Comparison of ENCODE assay signal across 10 cellular contexts in genomic region chr17:81440511-81441244, GRCh38. TPM values are rescaled to one million over a fixed set of nuclear protein-coding genes. Genes with fewer than 3 reads are reported as not detected.
DNase-seq lines count a peak whose midpoint lies in the region; TF ChIP-seq lines count a peak whose summit lies in the region.
"Had no signal": no experiment of that assay in that cellular context is flagged by ENCODE, and none has a peak within 500 bp of the region (broad histone marks: within the 10 kb centered on the region; RNA-seq: fewer than 3 reads in every experiment).

No MANE protein-coding gene starts in this region.

- H3K4me3 ChIP-seq in SK-N-SH (ENCODE audit: low read depth in 2 of 2, low read length in 1 of 2) (no peak overlapping the region; a peak in 1 of 4 replicates), liver (ENCODE audit: low read depth in 1 of 3, low read length in 3 of 3) (no peak overlapping the region), ascending aorta (no peak overlapping the region)

- no peaks in the 10 kb centered on the region for H3K9me2 ChIP-seq in SK-N-SH

- no peaks in the 10 kb centered on the region for H3F3A ChIP-seq in SK-N-SH (replicated peaks; ENCODE audit: insufficient read depth)

- WGBS in SK-N-SH (ENCODE audit: low lambda C conversion rate) = 50% methylated on average over 21 of the region's 24 CpGs
- WGBS in liver = 88% methylated on average over 24 of the region's 24 CpGs

- H3K4me3 Mint-ChIP-seq in HFFc6 = no peak overlapping the region
- H3K4me3 Mint-ChIP-seq: naive B cell had no signal

- intact Hi-C loops in ascending aorta (cut with DNase I) = no loop called here

- peak; percentile 64 for TF ChIP-seq CTCF in HFFc6 (IDR thresholded peaks at IDR 0.05)
- TF ChIP-seq CTCF in SK-N-SH (IDR thresholded peaks at IDR 0.05) = peak; percentile 81
- TF ChIP-seq CTCF in liver (IDR thresholded peaks at IDR 0.05; ENCODE audit: low read depth, low read length, missing input control) = peak; percentile 11
- TF ChIP-seq CTCF in ascending aorta (IDR thresholded peaks at IDR 0.05) = peak in 1 of 3 experiments; percentile 11

- peak; percentile 80 for DNase-seq in DMS 273 (lab: John Stamatoyannopoulos, UW; ENCODE audit: unreplicated experiment)
- DNase-seq in DMS 273 treated with DMSO at 0.1 percent for 48 hours (lab: John Stamatoyannopoulos, UW) = no peak
- DNase-seq in HFFc6 = no peak
- peak; percentile 98 for DNase-seq in SK-N-SH
- DNase-seq in ascending aorta (ENCODE audit: low spot score in 2 of 2) = no peak
- DNase-seq in DMS79 treated with DMSO at 0.1 percent for 48 hours (lab: John Stamatoyannopoulos, UW) = no peak
- DNase-seq in EL = no peak
- DNase-seq: activated gamma-delta T cell treated with Interleukin-2 at 50 U/mL for 16 hours, naive B cell had no signal

- CTCF ChIA-PET in SK-N-SH (lab: Yijun Ruan, JAX) = interaction anchor here (0.5 to 6.5 kb wide), 63 partner anchors 10 to 201 kb away, joined by 3 to 85 read pairs (median 6); partner anchors contain the start of gene NDUFAF8

- H3K36me3 Mint-ChIP-seq in HFFc6 (ENCODE audit: low read depth) = no peaks in the 10 kb centered on the region
- H3K36me3 Mint-ChIP-seq: naive B cell had no signal

- H3K27me3 Mint-ChIP-seq in HFFc6 (ENCODE audit: insufficient read depth) = no peaks in the 10 kb centered on the region

- H3K36me3 ChIP-seq in SK-N-SH (replicated peaks in 1 of 2; ENCODE audit: control insufficient read depth in 1 of 2, insufficient read depth in 2 of 2, low read length in 1 of 2) (no peaks in the 10 kb centered on the region), liver (ENCODE audit: control insufficient read depth in 4 of 4, insufficient read depth in 3 of 4, low read depth in 1 of 4, low read length in 3 of 4) (no peaks in the 10 kb centered on the region), ascending aorta (peaks cover 11 to 25% of the 10 kb centered on the region in 2 donors)

- H3K79me2 ChIP-seq in SK-N-SH (ENCODE audit: insufficient read depth) = no peaks in the 10 kb centered on the region

- peaks cover 0 to 30% of the 10 kb centered on the region in 2 experiments; a peak in 1 of 4 replicates for H3K4me1 ChIP-seq in SK-N-SH (ENCODE audit: control insufficient read depth in 1 of 2, insufficient read depth in 2 of 2, low read depth in 1 of 2, low read length in 1 of 2)
- peaks cover 0 to 1% (median 0%) of the 10 kb centered on the region in 4 donors for H3K4me1 ChIP-seq in liver (ENCODE audit: control insufficient read depth in 4 of 4, insufficient read depth in 4 of 4, low read length in 3 of 4)
- no peaks in the 10 kb centered on the region for H3K4me1 ChIP-seq in ascending aorta

- no peak overlapping the region for H3K27ac Mint-ChIP-seq in HFFc6

- no peak overlapping the region for H3K4me2 ChIP-seq in SK-N-SH

- no peaks in the 10 kb centered on the region for H3K9me3 Mint-ChIP-seq in HFFc6
- H3K9me3 Mint-ChIP-seq: naive B cell had no signal

- H3K4me1 Mint-ChIP-seq in HFFc6 (ENCODE audit: low read depth) = no peaks in the 10 kb centered on the region

- H3K9me3 ChIP-seq in SK-N-SH = no peaks in the 10 kb centered on the region
- no peaks in the 10 kb centered on the region for H3K9me3 ChIP-seq in liver (ENCODE audit: control insufficient read depth in 4 of 4, low read length in 3 of 4)
- no peaks in the 10 kb centered on the region for H3K9me3 ChIP-seq in ascending aorta

- POLR2A ChIA-PET in SK-N-SH (lab: Yijun Ruan, JAX) = interaction anchor here (0.6 to 2.0 kb wide), 5 partner anchors 11 to 160 kb away, joined by 3 to 5 read pairs (median 3); partner anchors contain the start of gene BAHCC1

- TF ChIP-seq RAD21 in SK-N-SH (IDR thresholded peaks at IDR 0.05; ENCODE audit: low read length) (peak; percentile 77), liver (IDR thresholded peaks at IDR 0.05) (peak in 1 of 2 donors; percentile 35)

- no peak for TF ChIP-seq EP300 in SK-N-SH (IDR thresholded peaks at IDR 0.05; ENCODE audit: borderline replicate concordance in 1 of 2, low read depth in 1 of 2, low read length in 1 of 2)

- H3K27ac ChIP-seq in SK-N-SH (ENCODE audit: low read depth in 2 of 2, low read length in 1 of 2) (no peak overlapping the region), liver (ENCODE audit: low read depth in 1 of 2, low read length in 2 of 2) (no peak overlapping the region), ascending aorta (no peak overlapping the region)

- H3K9ac ChIP-seq in SK-N-SH (no peak overlapping the region), liver (ENCODE audit: low read depth in 1 of 2, low read length in 2 of 2) (no peak overlapping the region)

- H4K20me1 ChIP-seq in SK-N-SH (ENCODE audit: insufficient read depth) = 0 out of 2 replicates have a peak, but pooled peaks cover 3% of the 10 kb centered on the region

- no peaks in the 10 kb centered on the region for H3K27me3 ChIP-seq in SK-N-SH (ENCODE audit: insufficient read depth)
- H3K27me3 ChIP-seq in liver (ENCODE audit: control insufficient read depth in 4 of 4, insufficient read depth in 4 of 4, low read length in 3 of 4) = no peaks in the 10 kb centered on the region
- H3K27me3 ChIP-seq in ascending aorta = no peaks in the 10 kb centered on the region

- H2AFZ ChIP-seq in SK-N-SH (ENCODE audit: low read depth) = no peak overlapping the region

TF ChIP-seq in SK-N-SH, 30 proteins besides CTCF, POLR2A, EP300 and RAD21 (continues in another document):
- no peak for TF ChIP-seq JUND (IDR thresholded peaks at IDR 0.05)
- TF ChIP-seq FOXM1 (IDR thresholded peaks at IDR 0.05; ENCODE audit: low read depth) = no peak
- TF ChIP-seq MXI1 (IDR thresholded peaks at IDR 0.05; ENCODE audit: low read depth, low read length) = peak; percentile 53
- no peak for TF ChIP-seq RFX5 (IDR thresholded peaks at IDR 0.05; ENCODE audit: low read length)
- TF ChIP-seq NRF1 (IDR thresholded peaks at IDR 0.05; ENCODE audit: low read depth, low read length) = no peak
- TF ChIP-seq YY1 (IDR thresholded peaks at IDR 0.05; ENCODE audit: low read depth) = no peak
- no peak for TF ChIP-seq GABPA (IDR thresholded peaks at IDR 0.05; ENCODE audit: low read depth)
- no peak for TF ChIP-seq FOXJ3 (CRISPR knock-in tag; IDR thresholded peaks at IDR 0.05)
- no peak for TF ChIP-seq IRF3 (IDR thresholded peaks at IDR 0.05; ENCODE audit: low read depth, low read length)
- TF ChIP-seq ELF1 (IDR thresholded peaks at IDR 0.05) = no peak
- no peak for TF ChIP-seq USF1 (IDR thresholded peaks at IDR 0.05; ENCODE audit: borderline replicate concordance, low read depth)
- 0 out of 2 replicates have a peak, but pooled peaks have one; percentile 17 for TF ChIP-seq RCOR1 (IDR thresholded peaks at IDR 0.05; ENCODE audit: low read length)

TF ChIP-seq in liver, 16 proteins besides CTCF, POLR2A, EP300 and RAD21 (continues in another document):
- TF ChIP-seq FOXA2 (IDR thresholded peaks at IDR 0.05) (no peak), ZBTB33 (IDR thresholded peaks at IDR 0.05) (no peak), TAF1 (conservative IDR thresholded peaks at IDR 0.05) (no peak), MAX (IDR thresholded peaks at IDR 0.05) (no peak), RXRA (IDR thresholded peaks at IDR 0.05) (no peak), HNF4A (conservative IDR thresholded peaks at IDR 0.05) (no peak), REST (IDR thresholded peaks at IDR 0.05) (no peak), EGR1 (IDR thresholded peaks at IDR 0.05; ENCODE audit: low read depth in 2 of 2) (no peak)

RNA-seq across cellular contexts. Expression of gene BAHCC1, which starts 45.4 kb away (rescaled TPM):
- 1 to 10 TPM; 7.3 to 9.7 (median 8.3) TPM for total RNA-seq in HFFc6 (2021; fragmentation: NEBNext Ultra II Directional; extraction: Animal tissue kit (Norgen Biotek cat#: 25700))
- polyA plus RNA-seq in SK-N-SH (2012; rRNA removed) (3.6 and 6.4 TPM in 2 replicates), liver (1 to 10 TPM in 1 of 2 donors, under 1 TPM in 1; 0.76 to 1.9 TPM)
- 1.4 and 4.3 TPM in 2 replicates for polyA plus RNA-seq in SK-N-SH (2012; cell fraction: cytosol; rRNA removed)
- 27.3 and 28.3 TPM in 2 replicates for polyA plus RNA-seq in SK-N-SH (2012; cell fraction: nucleus; rRNA removed)
- total RNA-seq in liver (1 to 10 TPM; 3.2 to 3.9 TPM), ascending aorta (29.1 TPM)

Comparison
In these comparisons a context has a peak if more than half of its experiments do, and no peak if none do; other contexts are left out.
1. DNase-seq: peak in DMS 273 (single experiment) and SK-N-SH (single experiment); none in DMS 273 treated with DMSO at 0.1 percent for 48 hours (single experiment), HFFc6 (single experiment), ascending aorta (0 of 2), DMS79 treated with DMSO at 0.1 percent for 48 hours (single experiment) and EL (single experiment).